Comparison of ENCODE assay signal across 30 cellular contexts in genomic region chr10:49631975-49632374, GRCh38. TPM values are rescaled to one million over a fixed set of nuclear protein-coding genes. Genes with fewer than 3 reads are reported as not detected.
DNase-seq lines count a peak whose midpoint lies in the region; ATAC-seq, FAIRE-seq and TF ChIP-seq lines count a peak whose summit lies in the region.
"Had no signal": no experiment of that assay in that cellular context is flagged by ENCODE, and none has a peak within 500 bp of the region (broad histone marks: within the 10 kb centered on the region; RNA-seq: fewer than 3 reads in every experiment).

No MANE protein-coding gene starts in this region.

- no peak overlapping the region for H3K4me3 Mint-ChIP-seq in activated naive CD4-positive, alpha-beta T cell treated with anti-CD3 and anti-CD28 coated beads, Interleukin-2, amount 10 ng/mL, durations not matched to agents 7 days and 5 days
- H3K4me3 Mint-ChIP-seq in astrocyte (ENCODE audit: unreplicated experiment), result no peak overlapping the region
- H3K4me3 Mint-ChIP-seq: CD8-positive, alpha-beta memory T cell; GM23338 had no signal

- no peaks in the 10 kb centered on the region for H3K9me3 Mint-ChIP-seq in activated naive CD4-positive, alpha-beta T cell treated with anti-CD3 and anti-CD28 coated beads, Interleukin-2, amount 10 ng/mL, durations not matched to agents 7 days and 5 days
- no peaks in the 10 kb centered on the region for H3K9me3 Mint-ChIP-seq in astrocyte (ENCODE audit: unreplicated experiment)
- H3K9me3 Mint-ChIP-seq: CD8-positive, alpha-beta memory T cell; GM23338 had no signal

- CTCF ChIA-PET in activated naive CD4-positive, alpha-beta T cell treated with anti-CD3 and anti-CD28 coated beads, Interleukin-2, amount 10 ng/mL, durations not matched to agents 7 days and 5 days (lab: Charles Lee), result no interaction called here

- TF ChIP-seq POLR2A in spleen (IDR thresholded peaks at IDR 0.05), result no peak

- H3K4me1 ChIP-seq in astrocyte (ENCODE audit: insufficient read depth, low read length) (no peaks in the 10 kb centered on the region), spleen (no peaks in the 10 kb centered on the region), aorta (ENCODE audit: control insufficient read depth in 1 of 2, insufficient read depth in 2 of 2, low read length in 2 of 2) (no peaks in the 10 kb centered on the region), MM.1S (ENCODE audit: low read length) (no peaks in the 10 kb centered on the region)

- intact Hi-C loops in spleen (cut with DNase I; ENCODE audit: low total_unique reads), result no loop called here
- intact Hi-C loops in aorta (cut with DNase I), result no loop called here

- H3K27me3 ChIP-seq in astrocyte (ENCODE audit: insufficient read depth, low read length), result peaks cover 3% of the 10 kb centered on the region
- H3K27me3 ChIP-seq in spleen (replicated peaks in 1 of 7), result peaks cover 0 to 7% (median 0%) of the 10 kb centered on the region in 7 donors
- no peaks in the 10 kb centered on the region for H3K27me3 ChIP-seq in aorta (ENCODE audit: control insufficient read depth in 1 of 2, insufficient read depth in 2 of 2, low read length in 1 of 2)
- no peaks in the 10 kb centered on the region for H3K27me3 ChIP-seq in MM.1S (replicated peaks; ENCODE audit: insufficient read depth, low read length)

- H2AFZ ChIP-seq in astrocyte (ENCODE audit: low read depth, low read length), result no peak overlapping the region
- H2AFZ ChIP-seq in MM.1S (ENCODE audit: low read length), result no peak overlapping the region
- H2AFZ ChIP-seq: GM23338 had no signal

- H3K9me3 ChIP-seq in astrocyte (ENCODE audit: insufficient read depth, low read depth, low read length), result no peaks in the 10 kb centered on the region
- no peaks in the 10 kb centered on the region for H3K9me3 ChIP-seq in spleen
- H3K9me3 ChIP-seq in aorta (ENCODE audit: control insufficient read depth, low read length), result no peaks in the 10 kb centered on the region
- H3K9me3 ChIP-seq in MM.1S (replicated peaks; ENCODE audit: insufficient read depth, low read length), result no peaks in the 10 kb centered on the region

- H3K27ac ChIP-seq in astrocyte (ENCODE audit: low read depth, low read length) (no peak overlapping the region), spleen (no peak overlapping the region), aorta (ENCODE audit: low read depth in 1 of 2, low read length in 2 of 2) (no peak overlapping the region), MM.1S (ENCODE audit: low read length) (no peak overlapping the region)
- H3K27ac ChIP-seq: HL-60 had no signal

- no peak for ATAC-seq in aorta (ENCODE audit: low FRiP score)
- ATAC-seq: GM23338, HepG2 had no signal

- H3K4me2 ChIP-seq in astrocyte (ENCODE audit: low read length) (no peak overlapping the region), MM.1S (ENCODE audit: low read depth, low read length) (no peak overlapping the region)
- H3K4me2 ChIP-seq: GM23338 had no signal

- H3K79me2 ChIP-seq in astrocyte (ENCODE audit: insufficient read depth, low read length) (no peaks in the 10 kb centered on the region), MM.1S (ENCODE audit: low read length) (no peaks in the 10 kb centered on the region)

- H4K20me1 ChIP-seq in astrocyte (ENCODE audit: insufficient read depth, low read length), result no peaks in the 10 kb centered on the region
- H4K20me1 ChIP-seq in MM.1S (ENCODE audit: insufficient read depth, low read length), result no peaks in the 10 kb centered on the region

- H3K9ac ChIP-seq in astrocyte (ENCODE audit: low read length) (no peak overlapping the region), MM.1S (ENCODE audit: low read length) (no peak overlapping the region)

- no peaks in the 10 kb centered on the region for H3F3A ChIP-seq in MM.1S (ENCODE audit: insufficient read depth, low read length)

- no peaks in the 10 kb centered on the region for H3K9me2 ChIP-seq in MM.1S (replicated peaks; ENCODE audit: insufficient read depth, low read length)

- H3K36me3 ChIP-seq in astrocyte (ENCODE audit: insufficient read depth, low read length) (no peaks in the 10 kb centered on the region), spleen (no peaks in the 10 kb centered on the region), aorta (ENCODE audit: control insufficient read depth in 1 of 2, insufficient read depth in 2 of 2, low read length in 1 of 2) (no peaks in the 10 kb centered on the region), MM.1S (replicated peaks; ENCODE audit: insufficient read depth, low read length) (no peaks in the 10 kb centered on the region)

- H3K36me3 Mint-ChIP-seq in activated naive CD4-positive, alpha-beta T cell treated with anti-CD3 and anti-CD28 coated beads, Interleukin-2, amount 10 ng/mL, durations not matched to agents 7 days and 5 days, result no peaks in the 10 kb centered on the region
- no peaks in the 10 kb centered on the region for H3K36me3 Mint-ChIP-seq in astrocyte (ENCODE audit: low read depth, unreplicated experiment)
- H3K36me3 Mint-ChIP-seq: CD8-positive, alpha-beta memory T cell had no signal

- WGBS in spleen, 5 donors, result 88 to 95% (median 90%) methylated on average over 6 of the region's 6 CpGs
- WGBS in aorta, 2 donors, result 90 to 92% methylated on average over 6 of the region's 6 CpGs

- no peak overlapping the region for H3K4me3 ChIP-seq in astrocyte (ENCODE audit: insufficient read depth, low read depth, low read length)
- H3K4me3 ChIP-seq in spleen, result no peak overlapping the region
- H3K4me3 ChIP-seq in aorta (ENCODE audit: low read length in 2 of 2), result no peak overlapping the region
- no peak overlapping the region for H3K4me3 ChIP-seq in MM.1S (ENCODE audit: low read length)
- H3K4me3 ChIP-seq: GM23338, K562 had no signal

- peaks cover 19% of the 10 kb centered on the region for H3K27me3 Mint-ChIP-seq in activated naive CD4-positive, alpha-beta T cell treated with anti-CD3 and anti-CD28 coated beads, Interleukin-2, amount 10 ng/mL, durations not matched to agents 7 days and 5 days
- peaks cover 12% of the 10 kb centered on the region for H3K27me3 Mint-ChIP-seq in astrocyte (ENCODE audit: low read depth, unreplicated experiment)
- H3K27me3 Mint-ChIP-seq: CD8-positive, alpha-beta memory T cell had no signal

- TF ChIP-seq CTCF in astrocyte (IDR thresholded peaks at IDR 0.05; ENCODE audit: insufficient read depth, low read depth, low read length) (no peak), spleen (IDR thresholded peaks at IDR 0.05 in 8 of 11, conservative IDR thresholded peaks at IDR 0.05 in 3 of 11) (no peak), MM.1S (IDR thresholded peaks at IDR 0.05; ENCODE audit: low read length) (no peak)

- no peaks in the 10 kb centered on the region for H3K4me1 Mint-ChIP-seq in activated naive CD4-positive, alpha-beta T cell treated with anti-CD3 and anti-CD28 coated beads, Interleukin-2, amount 10 ng/mL, durations not matched to agents 7 days and 5 days
- peaks cover 9% of the 10 kb centered on the region for H3K4me1 Mint-ChIP-seq in astrocyte (ENCODE audit: low read depth, unreplicated experiment)
- H3K4me1 Mint-ChIP-seq: CD8-positive, alpha-beta memory T cell; GM23338 had no signal

- FAIRE-seq in astrocyte (lab: Jason Lieb, UNC), result no peak
- FAIRE-seq: GM18507, HepG2, K562 had no signal

- peak; percentile 2 for DNase-seq in activated naive CD4-positive, alpha-beta T cell treated with anti-CD3 and anti-CD28 coated beads, Interleukin-2, amount 10 ng/mL, durations not matched to agents 7 days and 5 days
- no peak for DNase-seq in activated naive CD4-positive, alpha-beta T cell (lab: John Stamatoyannopoulos, UW)
- no peak for DNase-seq in astrocyte (ENCODE audit: low read depth)
- DNase-seq in spleen, result peak; percentile 46
- peak; percentile 37 to 54 for DNase-seq in aorta
- no peak for DNase-seq in 8988T
- no peak for DNase-seq in MM.1S
- DNase-seq: AML-193; C1 segment of cervical spinal cord; Calu3; CD8-positive, alpha-beta memory T cell; DMS153; HCEC 1CT; NCI-H1092 treated with DMSO at 0.1 percent for 48 hours; NCI-H1436 treated with DMSO at 0.1 percent for 48 hours; NCI-H1930; NCI-H2227 treated with DMSO at 0.1 percent for 48 hours; NCI-H510A treated with DMSO at 0.1 percent for 48 hours; NCI-H82; SHP77 had no signal

- no peak overlapping the region for H3K27ac Mint-ChIP-seq in activated naive CD4-positive, alpha-beta T cell treated with anti-CD3 and anti-CD28 coated beads, Interleukin-2, amount 10 ng/mL, durations not matched to agents 7 days and 5 days
- peak overlapping the region; percentile 82 for H3K27ac Mint-ChIP-seq in astrocyte (ENCODE audit: unreplicated experiment)
- H3K27ac Mint-ChIP-seq: CD8-positive, alpha-beta memory T cell; GM23338 had no signal

RNA-seq across cellular contexts. Expression of gene CHAT, which starts 18.1 kb away (rescaled TPM):
- 0.12 and 1.00 TPM in 2 replicates for total RNA-seq in astrocyte
- total RNA-seq in spleen, result not detected
- polyA plus RNA-seq in spleen, result not detected
- not detected for total RNA-seq in aorta
- not detected for polyA plus RNA-seq in aorta
- total RNA-seq: A172; Calu3; CD8-positive, alpha-beta memory T cell; G401; GM23338; HepG2; HT-29; K562; OCI-LY7 had no signal
- polyA plus RNA-seq: AG04450; CD8-positive, alpha-beta memory T cell; GM23338; HepG2; K562 had no signal

RNA-seq across cellular contexts. Expression of gene SLC18A3, which starts 21.9 kb away (rescaled TPM):
- total RNA-seq in astrocyte (1.0 and 4.6 TPM in 2 replicates), spleen (not detected), aorta (not detected)
- polyA plus RNA-seq in spleen (not detected), aorta (not detected)
- total RNA-seq: A172; Calu3; CD8-positive, alpha-beta memory T cell; G401; GM23338; HepG2; HT-29; K562; OCI-LY7 had no signal
- polyA plus RNA-seq: AG04450; CD8-positive, alpha-beta memory T cell; HepG2; K562 had no signal

RNA-seq across cellular contexts. Expression of gene C10orf53, which starts 47.5 kb away (rescaled TPM):
- total RNA-seq in astrocyte (not detected in 2 replicates), spleen (not detected), aorta (not detected)
- polyA plus RNA-seq in spleen (not detected), aorta (not detected)
- total RNA-seq: A172; Calu3; CD8-positive, alpha-beta memory T cell; G401; GM23338; HepG2; HT-29; K562; OCI-LY7 had no signal
- polyA plus RNA-seq: AG04450; CD8-positive, alpha-beta memory T cell; GM23338; HepG2; K562 had no signal

Comparison
In these comparisons a context has a peak if more than half of its experiments do, and no peak if none do; other contexts are left out.
1. DNase-seq: peak in activated naive CD4-positive, alpha-beta T cell treated with anti-CD3 and anti-CD28 coated beads, Interleukin-2, amount 10 ng/mL, durations not matched to agents 7 days and 5 days (single experiment), spleen (single experiment) and aorta (2 of 2); none in activated naive CD4-positive, alpha-beta T cell (0 of 4), astrocyte (single experiment), 8988T (single experiment) and MM.1S (single experiment).